8 cellular contexts compared by ENCODE assay signal in the genomic region with DNA sequence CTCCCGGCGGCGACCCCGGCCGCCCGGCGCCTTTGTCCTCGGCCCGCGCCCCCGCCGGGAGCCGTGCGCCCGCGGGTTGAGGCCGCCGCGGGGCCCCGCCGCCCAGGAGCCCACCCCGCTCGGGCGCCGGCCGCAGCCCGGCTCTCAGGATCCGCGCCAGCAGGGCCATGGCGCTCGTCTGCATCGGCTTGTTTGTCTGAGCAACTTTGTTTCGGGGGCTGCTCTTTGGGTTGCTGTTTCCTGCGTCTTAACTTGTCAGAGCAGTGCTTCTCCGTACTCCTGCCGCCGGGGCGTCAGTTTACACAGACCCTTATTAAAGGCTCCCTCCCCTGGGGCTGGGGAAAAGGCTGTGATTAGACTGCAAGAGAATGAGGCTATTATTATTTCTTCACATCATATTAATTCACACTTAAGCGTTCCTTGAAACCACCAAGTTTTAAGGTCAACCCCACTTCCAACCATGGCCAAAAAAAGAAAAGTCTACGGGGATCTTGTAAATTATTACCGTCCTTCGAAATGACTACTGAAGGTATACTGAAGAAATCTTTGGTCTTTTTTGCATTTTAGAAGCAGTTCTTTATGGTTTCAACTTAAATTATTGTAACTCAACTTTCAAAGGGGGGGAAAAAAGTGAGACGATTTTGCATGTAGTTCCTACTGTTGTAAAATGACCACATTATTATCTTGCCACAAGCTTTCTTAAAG. TPM values are rescaled to one million over a fixed set of nuclear protein-coding genes. Genes with fewer than 3 reads are reported as not detected.
A peak's percentile ranks its signal among the peaks of the same experiment; 100 is the strongest.
DNase-seq lines count a peak whose midpoint lies in the region; ATAC-seq and TF ChIP-seq lines count a peak whose summit lies in the region.

A gene with protein sequence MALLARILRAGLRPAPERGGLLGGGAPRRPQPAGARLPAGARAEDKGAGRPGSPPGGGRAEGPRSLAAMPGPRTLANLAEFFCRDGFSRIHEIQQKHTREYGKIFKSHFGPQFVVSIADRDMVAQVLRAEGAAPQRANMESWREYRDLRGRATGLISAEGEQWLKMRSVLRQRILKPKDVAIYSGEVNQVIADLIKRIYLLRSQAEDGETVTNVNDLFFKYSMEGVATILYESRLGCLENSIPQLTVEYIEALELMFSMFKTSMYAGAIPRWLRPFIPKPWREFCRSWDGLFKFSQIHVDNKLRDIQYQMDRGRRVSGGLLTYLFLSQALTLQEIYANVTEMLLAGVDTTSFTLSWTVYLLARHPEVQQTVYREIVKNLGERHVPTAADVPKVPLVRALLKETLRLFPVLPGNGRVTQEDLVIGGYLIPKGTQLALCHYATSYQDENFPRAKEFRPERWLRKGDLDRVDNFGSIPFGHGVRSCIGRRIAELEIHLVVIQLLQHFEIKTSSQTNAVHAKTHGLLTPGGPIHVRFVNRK (minus strand): TSS at position 198 of the 705 bp plus-strand sequence. CDS start 29 bp downstream, at position 169.

- H3K36me3 ChIP-seq in SJSA1 (no peaks in the 10 kb centered on the region), fibroblast of lung (ENCODE audit: control insufficient read depth, insufficient read depth, low read length) (no peaks in the 10 kb centered on the region), neuronal stem cell (replicated peaks in 1 of 2; ENCODE audit: control insufficient read depth in 2 of 2, insufficient read depth in 2 of 2, low read length in 2 of 2) (no peaks in the 10 kb centered on the region)

- DNase-seq in ELR (ENCODE audit: low read depth) (peak; percentile 45), SJSA1 (ENCODE audit: low read depth in 1 of 2, low spot score in 2 of 2) (peak in 1 of 2 experiments; percentile 9), fibroblast of lung (ENCODE audit: low read depth in 2 of 2) (peak; percentile 25 to 44), neuronal stem cell (ENCODE audit: low spot score) (peak; percentile 44), kidney tubule cell (ENCODE audit: low spot score) (no peak), hepatic stellate cell (ENCODE audit: low spot score) (no peak)

- peak within 1 kb of the TSS; percentile 99 for H2BK5ac ChIP-seq in neuronal stem cell (ENCODE audit: low read length)

- H2BK12ac ChIP-seq in neuronal stem cell (ENCODE audit: low read length): no peak within 1 kb of the TSS

- H3K4me3 ChIP-seq in SJSA1 (peak within 1 kb of the TSS; percentile 50), fibroblast of lung (replicated peaks in 1 of 4; ENCODE audit: control extremely low read depth in 1 of 4, insufficient read depth in 1 of 4, low read depth in 3 of 4, low read length in 4 of 4) (peak within 1 kb of the TSS in 2 of 4 experiments; percentile 43 to 44), neuronal stem cell (ENCODE audit: low read length in 2 of 2) (peak within 1 kb of the TSS; percentile 62 to 92)

- H4K8ac ChIP-seq in neuronal stem cell (ENCODE audit: low read depth, low read length): no peak within 1 kb of the TSS

- no CpG with 5 or more reads among the region's 43 CpGs for WGBS in neuronal stem cell (ENCODE audit: extremely low coverage in 2 of 2, insufficient read length in 2 of 2, insufficient replicate concordance in 1 of 2), 2 donors

- H3K4me2 ChIP-seq in fibroblast of lung (ENCODE audit: extremely low read depth, insufficient read depth, low read length): peak within 1 kb of the TSS; percentile 59
- H3K4me2 ChIP-seq in neuronal stem cell (ENCODE audit: insufficient read depth, low read length, poor library complexity, severe bottlenecking): peak within 1 kb of the TSS; percentile 94

- no peak for TF ChIP-seq CTCF in fibroblast of lung (conservative IDR thresholded peaks at IDR 0.05 in 1 of 2, IDR thresholded peaks at IDR 0.05 in 1 of 2; ENCODE audit: low read depth in 1 of 2, low read length in 2 of 2)

- peak within 1 kb of the TSS; percentile 100 for H3K18ac ChIP-seq in neuronal stem cell (ENCODE audit: low read length)

- H3K9ac ChIP-seq in fibroblast of lung (ENCODE audit: insufficient read depth, low read length): no peak within 1 kb of the TSS
- peak within 1 kb of the TSS; percentile 92 for H3K9ac ChIP-seq in neuronal stem cell (ENCODE audit: low read depth, low read length, poor library complexity)

- H3K79me1 ChIP-seq in neuronal stem cell (ENCODE audit: low read depth, low read length): no peaks in the 10 kb centered on the region

- no peak within 1 kb of the TSS for H3K4ac ChIP-seq in neuronal stem cell (ENCODE audit: low read length)

- no peak for ATAC-seq in GM21576 (IDR thresholded peaks at IDR 0.05; ENCODE audit: unreplicated experiment)
- ATAC-seq in GM21423 (IDR thresholded peaks at IDR 0.05; ENCODE audit: unreplicated experiment): no peak

- peak within 1 kb of the TSS; percentile 89 for H3K23ac ChIP-seq in neuronal stem cell (ENCODE audit: low read depth, low read length, poor library complexity)

- H2AFZ ChIP-seq in fibroblast of lung (ENCODE audit: low read length) (no peak within 1 kb of the TSS), neuronal stem cell (ENCODE audit: low read length) (peak within 1 kb of the TSS; percentile 85)

- peak within 1 kb of the TSS; percentile 83 for H4K91ac ChIP-seq in neuronal stem cell (ENCODE audit: low read depth, low read length, poor library complexity)

- H2BK120ac ChIP-seq in neuronal stem cell (ENCODE audit: low read depth, low read length): peak within 1 kb of the TSS; percentile 82

- H3K4me1 ChIP-seq in SJSA1 (replicated peaks) (peaks cover 27% of the 10 kb centered on the region), fibroblast of lung (ENCODE audit: control insufficient read depth, extremely low read depth, insufficient read depth, low read length) (no peaks in the 10 kb centered on the region), neuronal stem cell (ENCODE audit: control insufficient read depth in 2 of 2, insufficient read depth in 1 of 2, low read depth in 1 of 2, low read length in 2 of 2) (peaks cover 3 to 5% of the 10 kb centered on the region in 2 donors)

- peak within 1 kb of the TSS; percentile 97 for H2BK15ac ChIP-seq in neuronal stem cell (ENCODE audit: low read length)

- H3K27ac ChIP-seq in SJSA1 (no peak within 1 kb of the TSS), fibroblast of lung (ENCODE audit: insufficient read depth, low read length) (no peak within 1 kb of the TSS), neuronal stem cell (replicated peaks; ENCODE audit: low read length) (peak within 1 kb of the TSS; percentile 88)

- H3K14ac ChIP-seq in neuronal stem cell (ENCODE audit: low read length): peak within 1 kb of the TSS; percentile 31

- peak within 1 kb of the TSS; percentile 92 for H2AK5ac ChIP-seq in neuronal stem cell (ENCODE audit: low read depth, low read length)

- H3K27me3 ChIP-seq in SJSA1 (replicated peaks) (no peaks in the 10 kb centered on the region; the same call in none of the 2 replicates), fibroblast of lung (ENCODE audit: control insufficient read depth, insufficient read depth, low read length) (peaks cover 49% of the 10 kb centered on the region), neuronal stem cell (ENCODE audit: control insufficient read depth in 3 of 3, insufficient read depth in 3 of 3, low read depth in 1 of 3, low read length in 3 of 3) (no peaks in the 10 kb centered on the region)

- no peaks in the 10 kb centered on the region for H3K79me2 ChIP-seq in fibroblast of lung (ENCODE audit: control insufficient read depth, insufficient read depth, low read length)

- H4K20me1 ChIP-seq in fibroblast of lung (ENCODE audit: control insufficient read depth, extremely low read depth, insufficient read depth, low read length): no peaks in the 10 kb centered on the region

- H3K9me3 ChIP-seq in SJSA1 (replicated peaks) (no peaks in the 10 kb centered on the region), fibroblast of lung (ENCODE audit: control insufficient read depth, insufficient read depth, low read depth, low read length) (no peaks in the 10 kb centered on the region), neuronal stem cell (replicated peaks in 1 of 2; ENCODE audit: control insufficient read depth in 2 of 2, insufficient read depth in 1 of 2, low read depth in 1 of 2, low read length in 2 of 2) (no peaks in the 10 kb centered on the region)

RNA-seq across cellular contexts. Expression of the gene that starts here (rescaled TPM):
- 0.63 and 2.7 TPM in 2 replicates for total RNA-seq in SJSA1 (2014; rRNA removed; shearing (Covaris generic))
- total RNA-seq in fibroblast of lung: not detected in 2 replicates
- 0.07 TPM in 1 of 2 replicates, not detected in the other for polyA plus RNA-seq in fibroblast of lung
- 0.09 TPM in 1 of 2 replicates, not detected in the other for polyA plus RNA-seq in fibroblast of lung (2012)
- polyA minus RNA-seq in fibroblast of lung (ENCODE audit: low replicate concordance): not detected in 2 replicates
- 3.7 TPM for polyA plus RNA-seq in neuronal stem cell (2013, experiment 1 of 2)
- 4.0 TPM for polyA plus RNA-seq in neuronal stem cell (2013, experiment 2 of 2)

Comparison
In these comparisons a context has a peak if more than half of its experiments do, and no peak if none do; other contexts are left out.
1. Peak in DNase-seq and H3K4me2 ChIP-seq in fibroblast of lung; RNA of the gene not detected or under 1 TPM.
2. DNase-seq: peak in ELR (single experiment) and neuronal stem cell (single experiment); none in kidney tubule cell (single experiment) and hepatic stellate cell (single experiment).